In genomic region chr2:200455958-200456421, GRCh38 we compare ENCODE assay signal across 8 cellular contexts. TPM values are rescaled to one million over a fixed set of nuclear protein-coding genes. Genes with fewer than 3 reads are reported as not detected.
DNase-seq lines count a peak whose midpoint lies in the region; ATAC-seq and TF ChIP-seq lines count a peak whose summit lies in the region.

No MANE protein-coding gene starts in this region.

- no peak overlapping the region for H2BK15ac ChIP-seq in H9 (ENCODE audit: low read depth, low read length)

- H2BK20ac ChIP-seq in H9 (ENCODE audit: low read depth, low read length, poor library complexity, severe bottlenecking) = no peak overlapping the region

- H3K27ac Mint-ChIP-seq in activated T-cell treated with anti-CD3 and anti-CD28 coated beads, Interleukin-2, amount 50 U/mL, for 72 hours = peak overlapping the region; percentile 91
- peak overlapping the region; percentile 70 for H3K27ac Mint-ChIP-seq in progenitor cell of endocrine pancreas
- H3K27ac Mint-ChIP-seq in H9 = peak overlapping the region in 1 of 3 experiments; percentile 72; a peak in 2 of 7 replicates

- TF ChIP-seq EP300 in SK-N-SH (IDR thresholded peaks at IDR 0.05; ENCODE audit: borderline replicate concordance in 1 of 2, low read depth in 1 of 2, low read length in 1 of 2) = no peak

- H3K36me3 ChIP-seq in SK-N-SH (replicated peaks in 1 of 2; ENCODE audit: control insufficient read depth in 1 of 2, insufficient read depth in 2 of 2, low read length in 1 of 2) = peaks cover 7 to 33% of the 10 kb centered on the region in 2 experiments

- CTCF ChIA-PET in SK-N-SH (lab: Yijun Ruan, JAX) = interaction anchor here (1.4 to 4.5 kb wide), 2 partner anchors 8 to 15 kb away, joined by 4 to 20 read pairs; no protein-coding TSS in a partner anchor

- no peak overlapping the region for H3K4me3 ChIP-seq in SK-N-SH (ENCODE audit: low read depth in 2 of 2, low read length in 1 of 2)

- H3K4me3 Mint-ChIP-seq in activated T-cell treated with anti-CD3 and anti-CD28 coated beads, Interleukin-2, amount 50 U/mL, for 72 hours = peak overlapping the region; percentile 78 to 82
- H3K4me3 Mint-ChIP-seq in progenitor cell of endocrine pancreas (ENCODE audit: low read depth) = no peak overlapping the region
- H3K4me3 Mint-ChIP-seq in H9 = no peak overlapping the region

- peaks cover 39% of the 10 kb centered on the region for H3K4me1 Mint-ChIP-seq in activated T-cell treated with anti-CD3 and anti-CD28 coated beads, Interleukin-2, amount 50 U/mL, for 72 hours (ENCODE audit: low read depth)
- H3K4me1 Mint-ChIP-seq in progenitor cell of endocrine pancreas (ENCODE audit: low read depth) (no peaks in the 10 kb centered on the region), H9 (peaks cover 8 to 13% of the 10 kb centered on the region in 2 experiments)

- H3K18ac ChIP-seq in H9 (ENCODE audit: insufficient read length, low read depth, low read length) = no peak overlapping the region

- H3K4ac ChIP-seq in H9 (ENCODE audit: low read depth, low read length) = no peak overlapping the region

- no peak overlapping the region for H4K8ac ChIP-seq in H9 (replicated peaks; ENCODE audit: insufficient read length, low read depth, low read length)

- no peaks in the 10 kb centered on the region for H3K23me2 ChIP-seq in H9 (ENCODE audit: insufficient read length, low read depth, low read length, poor library complexity, severe bottlenecking)

- H2BK12ac ChIP-seq in H9 (ENCODE audit: insufficient read length, low read depth, low read length) = no peak overlapping the region

- no peak overlapping the region for H3T11ph ChIP-seq in H9 (ENCODE audit: low read length)

- no peak overlapping the region for H2AFZ ChIP-seq in SK-N-SH (ENCODE audit: low read depth)
- H2AFZ ChIP-seq in H9 (ENCODE audit: low read length) = no peak overlapping the region

- H4K5ac ChIP-seq in H9 (ENCODE audit: insufficient read length, low read depth, low read length) = no peak overlapping the region

- ATAC-seq in SK-N-SH treated with all-trans-retinoic acid at 6 μM for 48 hours (peak; percentile 65), HG03066 (IDR thresholded peaks at IDR 0.05; ENCODE audit: low read depth, unreplicated experiment) (peak; percentile 38)
- ATAC-seq in activated T-cell treated with anti-CD3 and anti-CD28 coated beads, Interleukin-2, amount 50 U/mL, for 72 hours (replicated peaks in 1 of 2) = peak; percentile 67 to 68

- no peaks in the 10 kb centered on the region for H3K9me2 ChIP-seq in SK-N-SH

- H3K9me3 Mint-ChIP-seq in activated T-cell treated with anti-CD3 and anti-CD28 coated beads, Interleukin-2, amount 50 U/mL, for 72 hours = no peaks in the 10 kb centered on the region
- no peaks in the 10 kb centered on the region for H3K9me3 Mint-ChIP-seq in progenitor cell of endocrine pancreas (ENCODE audit: low read depth)
- H3K9me3 Mint-ChIP-seq in H9 = no peaks in the 10 kb centered on the region

- 93% methylated on average over 4 of the region's 4 CpGs for WGBS in SK-N-SH (ENCODE audit: low lambda C conversion rate)
- WGBS in H9 (ENCODE audit: extremely low coverage, insufficient read length, low lambda C conversion rate) = no CpG with 5 or more reads among the region's 4 CpGs

- no peak overlapping the region for H3K23ac ChIP-seq in H9 (ENCODE audit: insufficient read length, low read depth, low read length)

- H3K4me1 ChIP-seq in SK-N-SH (ENCODE audit: control insufficient read depth in 1 of 2, insufficient read depth in 2 of 2, low read depth in 1 of 2, low read length in 1 of 2) (peaks cover 14 to 15% of the 10 kb centered on the region in 2 experiments; a peak in 3 of 4 replicates), H9 (ENCODE audit: insufficient read depth, low read length) (peaks cover 6% of the 10 kb centered on the region; the same call in 1 of the 2 replicates)

- no peaks in the 10 kb centered on the region for H3K79me1 ChIP-seq in H9 (ENCODE audit: insufficient read depth, low read depth, low read length, poor library complexity, severe bottlenecking)

- no peak for TF ChIP-seq RAD21 in SK-N-SH (IDR thresholded peaks at IDR 0.05; ENCODE audit: low read length)

- DNase-seq in SK-N-SH (no peak), progenitor cell of endocrine pancreas (ENCODE audit: low spot score, unreplicated experiment) (no peak), NCI-H1417 (lab: John Stamatoyannopoulos, UW) (no peak), NCI-H748 treated with DMSO at 0.1 percent for 48 hours (lab: John Stamatoyannopoulos, UW) (no peak), H9 (no peak)
- peak; percentile 66 to 75 for DNase-seq in activated T-cell treated with anti-CD3 and anti-CD28 coated beads, Interleukin-2, amount 50 U/mL, for 72 hours

- no peak overlapping the region for H3K9ac ChIP-seq in SK-N-SH
- no peak overlapping the region for H3K9ac ChIP-seq in H9 (ENCODE audit: extremely low read depth, insufficient read length, low read length)

- H3K27ac ChIP-seq in SK-N-SH (ENCODE audit: low read depth in 2 of 2, low read length in 1 of 2) (peak overlapping the region in 1 of 2 experiments; percentile 16; a peak in 1 of 4 replicates), H9 (ENCODE audit: insufficient read length, low read depth, low read length) (no peak overlapping the region)

- H3K79me2 ChIP-seq in SK-N-SH (ENCODE audit: insufficient read depth) (no peaks in the 10 kb centered on the region; the same call in 1 of the 2 replicates), H9 (ENCODE audit: insufficient read depth, low read length) (no peaks in the 10 kb centered on the region)

- H3K14ac ChIP-seq in H9 (ENCODE audit: insufficient read depth, low read length) = no peak overlapping the region

- H3K4me2 ChIP-seq in SK-N-SH (no peak overlapping the region), H9 (ENCODE audit: insufficient read depth, insufficient read length, low read length) (no peak overlapping the region)

- H3K27me3 ChIP-seq in SK-N-SH (ENCODE audit: insufficient read depth) (no peaks in the 10 kb centered on the region), H9 (ENCODE audit: insufficient read depth, low read length) (no peaks in the 10 kb centered on the region)

- H2AK5ac ChIP-seq in H9 (ENCODE audit: insufficient read length, low read length) = no peak overlapping the region

- POLR2A ChIA-PET in SK-N-SH (lab: Yijun Ruan, JAX) = no interaction called here

- H2BK120ac ChIP-seq in H9 (ENCODE audit: low read depth, low read length, poor library complexity, severe bottlenecking) = no peak overlapping the region

- no peaks in the 10 kb centered on the region for H3K27me3 Mint-ChIP-seq in activated T-cell treated with anti-CD3 and anti-CD28 coated beads, Interleukin-2, amount 50 U/mL, for 72 hours (ENCODE audit: low read depth)
- H3K27me3 Mint-ChIP-seq in progenitor cell of endocrine pancreas = no peaks in the 10 kb centered on the region
- no peaks in the 10 kb centered on the region for H3K27me3 Mint-ChIP-seq in H9 (ENCODE audit: low read depth)

- no peak overlapping the region for H3K56ac ChIP-seq in H9 (ENCODE audit: insufficient read length, low read depth, low read length)

- H4K20me1 ChIP-seq in SK-N-SH (ENCODE audit: insufficient read depth) (no peaks in the 10 kb centered on the region), H9 (ENCODE audit: control insufficient read depth, insufficient read depth, insufficient read length) (no peaks in the 10 kb centered on the region)

- no peaks in the 10 kb centered on the region for H3K36me3 Mint-ChIP-seq in activated T-cell treated with anti-CD3 and anti-CD28 coated beads, Interleukin-2, amount 50 U/mL, for 72 hours (ENCODE audit: insufficient read depth in 2 of 2)
- H3K36me3 Mint-ChIP-seq in progenitor cell of endocrine pancreas (ENCODE audit: insufficient read depth) = peaks cover 9% of the 10 kb centered on the region
- peaks cover 0 to 15% (median 3%) of the 10 kb centered on the region in 3 experiments; a peak in 4 of 7 replicates for H3K36me3 Mint-ChIP-seq in H9 (ENCODE audit: insufficient read depth in 1 of 3, low read depth in 3 of 3)

- H3F3A ChIP-seq in SK-N-SH (replicated peaks; ENCODE audit: insufficient read depth) = peaks cover 20% of the 10 kb centered on the region

- TF ChIP-seq CTCF in SK-N-SH (IDR thresholded peaks at IDR 0.05) (no peak), progenitor cell of endocrine pancreas (IDR thresholded peaks at IDR 0.05; ENCODE audit: unreplicated experiment) (no peak), H9 (conservative IDR thresholded peaks at IDR 0.05) (no peak)

- H3K9me3 ChIP-seq in SK-N-SH (no peaks in the 10 kb centered on the region), H9 (ENCODE audit: control insufficient read depth, low read depth, low read length) (no peaks in the 10 kb centered on the region)

- H4K91ac ChIP-seq in H9 (ENCODE audit: insufficient read length, low read depth, low read length) = no peak overlapping the region

- H2BK5ac ChIP-seq in H9 (ENCODE audit: insufficient read length, low read length) = no peak overlapping the region

TF ChIP-seq in SK-N-SH treated with all-trans-retinoic acid at 6 μM for 48 hours, 23 proteins besides CTCF, POLR2A, EP300 and RAD21 (continues in another document):
- no peak for TF ChIP-seq ARNTL (CRISPR knock-in tag; IDR thresholded peaks at IDR 0.05; ENCODE audit: borderline replicate concordance, low read depth)

TF ChIP-seq in SK-N-SH, 30 proteins besides CTCF, POLR2A, EP300 and RAD21 (continues in another document):
- TF ChIP-seq USF1 (IDR thresholded peaks at IDR 0.05; ENCODE audit: borderline replicate concordance, low read depth) (no peak), GATA2 (CRISPR knock-in tag; IDR thresholded peaks at IDR 0.05) (no peak), EZH2phosphoT487 (IDR thresholded peaks at IDR 0.05; ENCODE audit: borderline replicate concordance, low read depth) (no peak), FOXJ3 (CRISPR knock-in tag; IDR thresholded peaks at IDR 0.05) (no peak), SIN3A (IDR thresholded peaks at IDR 0.05; ENCODE audit: borderline replicate concordance, low read depth, low read length) (no peak), TCF12 (IDR thresholded peaks at IDR 0.05) (no peak), CHD2 (IDR thresholded peaks at IDR 0.05; ENCODE audit: low read length, partially characterized antibody) (no peak)
- TF ChIP-seq, protein P1, sequence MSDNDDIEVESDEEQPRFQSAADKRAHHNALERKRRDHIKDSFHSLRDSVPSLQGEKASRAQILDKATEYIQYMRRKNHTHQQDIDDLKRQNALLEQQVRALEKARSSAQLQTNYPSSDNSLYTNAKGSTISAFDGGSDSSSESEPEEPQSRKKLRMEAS (IDR thresholded peaks at IDR 0.05; ENCODE audit: low read depth) = no peak

RNA-seq across cellular contexts. Expression of gene KCTD18, which starts 53.9 kb away (rescaled TPM):
- polyA plus RNA-seq in SK-N-SH (2012; rRNA removed) = 7.1 and 8.0 TPM in 2 replicates
- 9.3 and 9.8 TPM in 2 replicates for polyA plus RNA-seq in SK-N-SH (2012; cell fraction: cytosol; rRNA removed)
- polyA plus RNA-seq in SK-N-SH (2012; cell fraction: nucleus; rRNA removed) = 7.7 and 8.6 TPM in 2 replicates
- total RNA-seq in activated T-cell treated with anti-CD3 and anti-CD28 coated beads, Interleukin-2, amount 50 U/mL, for 72 hours = 10 to 100 TPM; 17.0 to 23.5 TPM
- total RNA-seq in progenitor cell of endocrine pancreas = 7.3 and 10.0 TPM in 2 replicates
- 3.4 and 4.9 TPM in 2 replicates for total RNA-seq in H9 (2021)

Comparison
In these comparisons a context has a peak if more than half of its experiments do, and no peak if none do; other contexts are left out.
1. DNase-seq: peak in activated T-cell treated with anti-CD3 and anti-CD28 coated beads, Interleukin-2, amount 50 U/mL, for 72 hours (2 of 2); none in SK-N-SH (single experiment), progenitor cell of endocrine pancreas (single experiment), NCI-H1417 (0 of 3), NCI-H748 treated with DMSO at 0.1 percent for 48 hours (single experiment) and H9 (single experiment).
2. H3K4me3 Mint-ChIP-seq: peak in activated T-cell treated with anti-CD3 and anti-CD28 coated beads, Interleukin-2, amount 50 U/mL, for 72 hours (2 of 2); none in progenitor cell of endocrine pancreas (single experiment) and H9 (0 of 2).
3. Peak in every context shown above with its lines, with median percentiles within 50 percentile points of each other: ATAC-seq.